1 cellular context compared by ENCODE assay signal in the genomic region with DNA sequence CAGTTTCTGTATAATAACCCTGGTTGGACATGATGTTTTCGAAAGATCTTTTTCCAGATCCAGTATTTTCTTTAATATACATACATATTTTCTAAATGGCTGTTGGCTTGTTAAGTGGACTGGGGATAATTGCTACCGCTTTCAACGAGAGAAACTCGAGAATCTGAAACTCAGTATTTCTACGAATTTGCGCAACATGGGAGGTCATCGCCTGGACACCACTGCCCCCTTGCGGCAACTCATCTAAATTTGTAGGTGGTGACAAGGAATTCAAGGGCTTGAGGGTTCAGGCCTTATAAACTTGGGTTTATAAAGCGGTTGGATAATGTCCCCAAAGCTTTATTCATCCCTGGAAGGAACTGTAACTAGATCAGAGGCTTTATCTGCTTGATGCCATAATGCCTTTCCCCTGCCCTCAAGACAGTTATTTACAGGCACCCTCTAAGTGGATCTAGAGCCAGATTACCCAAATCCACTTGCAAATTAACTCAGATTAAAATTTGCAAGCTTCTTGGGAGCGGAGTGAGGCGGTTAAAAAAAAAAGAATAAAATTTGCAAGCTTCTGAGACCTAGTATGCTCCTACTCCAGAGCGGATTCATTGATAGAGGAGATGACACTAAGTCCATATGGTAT.
TF ChIP-seq lines count a peak whose summit lies in the region.

No MANE protein-coding gene starts in this region.

TF ChIP-seq in GM12878, 131 proteins besides CTCF, POLR2A, EP300 and RAD21:
- TF ChIP-seq NFIC (IDR thresholded peaks at IDR 0.05; ENCODE audit: low read depth, low read length) (no peak), CEBPB (IDR thresholded peaks at IDR 0.05; ENCODE audit: borderline replicate concordance in 1 of 2, low read depth in 2 of 2, low read length in 2 of 2) (peak in 1 of 2 experiments; percentile 83; a peak in 1 of 4 replicates), YY1 (IDR thresholded peaks at IDR 0.05; ENCODE audit: low read depth, low read length) (peak; percentile 42; the same call in 1 of the 2 replicates), SMC3 (IDR thresholded peaks at IDR 0.05; ENCODE audit: borderline replicate concordance, low read length) (peak; percentile 52)
